In the genomic region with DNA sequence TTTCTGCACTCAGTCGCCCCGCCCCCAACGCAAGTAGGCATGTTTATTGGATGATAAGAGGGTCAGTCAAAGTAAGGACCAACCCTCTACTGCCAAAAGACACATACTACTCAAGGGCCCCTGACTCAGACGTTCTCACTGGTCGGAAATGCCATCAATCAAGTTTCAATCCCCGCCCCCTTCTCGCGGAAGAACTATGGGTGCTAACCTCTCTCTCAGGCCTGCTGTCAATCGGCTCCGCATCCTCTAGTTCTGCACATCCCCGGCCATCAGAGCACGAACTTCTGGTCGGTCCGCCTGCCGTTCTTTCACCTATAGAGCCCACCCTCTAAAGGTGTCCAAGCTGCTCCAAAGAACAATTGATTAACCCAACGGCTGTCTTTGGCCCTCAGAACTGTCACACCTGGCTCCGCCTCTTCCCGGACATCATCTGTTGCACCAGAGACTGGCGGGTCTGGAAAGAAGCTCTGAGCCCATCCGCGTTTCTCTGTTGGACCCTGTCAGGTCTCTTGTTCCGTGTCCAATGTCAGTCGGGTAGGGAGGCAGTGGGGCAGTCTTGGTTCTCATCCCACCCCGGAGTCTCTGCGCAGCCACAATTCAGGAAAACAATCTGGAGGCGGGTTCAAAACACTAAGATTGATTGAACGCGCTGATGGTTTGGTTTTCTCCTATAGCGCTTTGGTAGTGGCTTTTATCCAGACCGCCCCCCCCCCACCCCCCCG, we compare ENCODE assay signal across 8 cellular contexts. TPM values are rescaled to one million over a fixed set of nuclear protein-coding genes. Genes with fewer than 3 reads are reported as not detected.
DNase-seq lines count a peak whose midpoint lies in the region; ATAC-seq and TF ChIP-seq lines count a peak whose summit lies in the region.

No MANE protein-coding gene starts in this region.

- H3K4me1 ChIP-seq in PC-3 (ENCODE audit: insufficient read depth, low read length) (no peaks in the 10 kb centered on the region), esophagus muscularis mucosa (peaks cover 2 to 9% (median 7%) of the 10 kb centered on the region in 4 donors), muscle layer of duodenum (ENCODE audit: control insufficient read depth in 1 of 2, insufficient read depth in 2 of 2, low read length in 2 of 2) (no peaks in the 10 kb centered on the region)

- no peaks in the 10 kb centered on the region for H3K9me2 ChIP-seq in PC-3 (replicated peaks; ENCODE audit: low read length)

- 40% methylated on average over 31 of the region's 31 CpGs for WGBS in esophagus muscularis mucosa

- H3K4me3 ChIP-seq in Jurkat, Clone E6-1 (ENCODE audit: low read length): peak overlapping the region; percentile 73
- peak overlapping the region; percentile 77 for H3K4me3 ChIP-seq in PC-3 (ENCODE audit: low read length)
- H3K4me3 ChIP-seq in esophagus muscularis mucosa: peak overlapping the region; percentile 54 to 61 (median 60)
- H3K4me3 ChIP-seq in muscle layer of duodenum (ENCODE audit: low read depth in 1 of 2, low read length in 2 of 2): peak overlapping the region; percentile 63 to 86

- no peak for TF ChIP-seq CTCF in PC-3 (conservative IDR thresholded peaks at IDR 0.05; ENCODE audit: low read depth, low read length)
- TF ChIP-seq CTCF in esophagus muscularis mucosa (IDR thresholded peaks at IDR 0.05): no peak

- H3K27me3 ChIP-seq in PC-3 (ENCODE audit: low read length) (no peaks in the 10 kb centered on the region), esophagus muscularis mucosa (no peaks in the 10 kb centered on the region), muscle layer of duodenum (ENCODE audit: low read depth, low read length) (no peaks in the 10 kb centered on the region)

- H3K27ac ChIP-seq in PC-3 (ENCODE audit: low read length) (no peak overlapping the region), esophagus muscularis mucosa (replicated peaks in 1 of 4) (peak overlapping the region; percentile 80 to 86 (median 83)), muscle layer of duodenum (ENCODE audit: low read length) (peak overlapping the region; percentile 79)

- no peak for TF ChIP-seq EP300 in esophagus muscularis mucosa (IDR thresholded peaks at IDR 0.05)

- peak overlapping the region; percentile 79 for H3K4me2 ChIP-seq in PC-3 (ENCODE audit: low read length)

- H3F3A ChIP-seq in PC-3 (ENCODE audit: low read length, unreplicated experiment): no peaks in the 10 kb centered on the region

- no peak for TF ChIP-seq POLR2A in esophagus muscularis mucosa (IDR thresholded peaks at IDR 0.05; ENCODE audit: low read depth)

- H3K9me3 Mint-ChIP-seq in activated T-cell treated with anti-CD3 and anti-CD28 coated beads, Interleukin-2, amount 50 U/mL, for 4 hours: no peaks in the 10 kb centered on the region

- peak overlapping the region; percentile 62 for H3K9ac ChIP-seq in PC-3 (ENCODE audit: low read length)

- peak overlapping the region; percentile 95 for H2AFZ ChIP-seq in PC-3 (ENCODE audit: low read length)

- no peaks in the 10 kb centered on the region for H3K79me2 ChIP-seq in PC-3 (ENCODE audit: low read length)

- POLR2A ChIA-PET in PC-3 (lab: Charles Lee; ENCODE audit: unreplicated experiment): interaction anchor here (0.6 kb wide), 3 partner anchors 547 to 1672 kb away, joined by 3 to 6 read pairs (median 5); a partner anchor contains a TSS

- BruUV-seq in PC-3 (replicated peaks; lab: Mats Ljungman, UMichigan): TSS peak; percentile 80

- no peaks in the 10 kb centered on the region for H3K36me3 Mint-ChIP-seq in activated T-cell treated with anti-CD3 and anti-CD28 coated beads, Interleukin-2, amount 50 U/mL, for 4 hours (ENCODE audit: insufficient read depth)

- no peaks in the 10 kb centered on the region for H3K9me3 ChIP-seq in PC-3 (ENCODE audit: low read length)
- no peaks in the 10 kb centered on the region for H3K9me3 ChIP-seq in esophagus muscularis mucosa
- no peaks in the 10 kb centered on the region for H3K9me3 ChIP-seq in muscle layer of duodenum (ENCODE audit: control insufficient read depth in 1 of 2, low read length in 2 of 2)

- CTCF ChIA-PET in PC-3 (lab: Charles Lee): no interaction called here

- no peaks in the 10 kb centered on the region for H4K20me1 ChIP-seq in PC-3 (ENCODE audit: low read length)

- peak; percentile 97 for DNase-seq in DMS53 (lab: John Stamatoyannopoulos, UW)
- peak; percentile 95 for DNase-seq in Jurkat, Clone E6-1 (ENCODE audit: low read depth, low spot score)
- DNase-seq in PC-3: peak; percentile 96
- DNase-seq in activated T-cell treated with anti-CD3 and anti-CD28 coated beads, Interleukin-2, amount 50 U/mL, for 4 hours: peak; percentile 82
- DNase-seq in esophagus muscularis mucosa (ENCODE audit: extremely low spot score): peak; percentile 97
- DNase-seq in stimulated activated CD8-positive, alpha-beta memory T cell treated with anti-CD3 and anti-CD28 coated beads, Interleukin-7, amount 100 ng/mL, for 24 hours (ENCODE audit: low read depth): peak; percentile 69

- H3K36me3 ChIP-seq in PC-3 (ENCODE audit: low read depth, low read length) (no peaks in the 10 kb centered on the region), esophagus muscularis mucosa (no peaks in the 10 kb centered on the region), muscle layer of duodenum (ENCODE audit: control insufficient read depth in 1 of 2, insufficient read depth in 2 of 2, low read length in 2 of 2) (no peaks in the 10 kb centered on the region)

- ATAC-seq in GM21717 (IDR thresholded peaks at IDR 0.05; ENCODE audit: unreplicated experiment): peak; percentile 96
- ATAC-seq in PC-3: peak; percentile 99
- ATAC-seq in activated T-cell treated with anti-CD3 and anti-CD28 coated beads, Interleukin-2, amount 50 U/mL, for 4 hours: peak; percentile 99

- intact Hi-C loops in PC-3 (cut with micrococcal nuclease): no loop called here
- intact Hi-C loops in esophagus muscularis mucosa (cut with DNase I): no loop called here

- peak overlapping the region; percentile 97 for H3K4me3 Mint-ChIP-seq in activated T-cell treated with anti-CD3 and anti-CD28 coated beads, Interleukin-2, amount 50 U/mL, for 4 hours

- no peaks in the 10 kb centered on the region for H3K27me3 Mint-ChIP-seq in activated T-cell treated with anti-CD3 and anti-CD28 coated beads, Interleukin-2, amount 50 U/mL, for 4 hours (ENCODE audit: low read depth)

- peaks cover 3% of the 10 kb centered on the region for H3K4me1 Mint-ChIP-seq in activated T-cell treated with anti-CD3 and anti-CD28 coated beads, Interleukin-2, amount 50 U/mL, for 4 hours (ENCODE audit: low read depth)

RNA-seq across cellular contexts. Expression of a gene that starts 15.2 kb away (rescaled TPM):
- 211 TPM for polyA plus RNA-seq in Jurkat, Clone E6-1 (2012; ENCODE audit: insufficient read depth, insufficient read length)
- 164 and 258 TPM in 2 replicates for total RNA-seq in PC-3 (2014; rRNA removed)
- 100 to 1,000 TPM in 2 of 3 donors, 10 to 100 TPM in 1; 95.3 to 103 (median 100) TPM for total RNA-seq in activated T-cell treated with anti-CD3 and anti-CD28 coated beads, Interleukin-2, amount 50 U/mL, for 4 hours
- total RNA-seq in esophagus muscularis mucosa: 10 to 100 TPM; 58.3 to 87.5 (median 76.3) TPM

RNA-seq across cellular contexts. Expression of a gene that starts 15.7 kb away (rescaled TPM):
- polyA plus RNA-seq in Jurkat, Clone E6-1 (2012; ENCODE audit: insufficient read depth, insufficient read length): 65.6 TPM
- total RNA-seq in PC-3 (2014; rRNA removed): 71.5 and 87.0 TPM in 2 replicates
- total RNA-seq in activated T-cell treated with anti-CD3 and anti-CD28 coated beads, Interleukin-2, amount 50 U/mL, for 4 hours: 10 to 100 TPM; 77.7 to 83.4 (median 81.4) TPM
- 10 to 100 TPM; 25.3 to 38.4 (median 29.8) TPM for total RNA-seq in esophagus muscularis mucosa

RNA-seq across cellular contexts. Expression of a gene that starts 51.1 kb away (rescaled TPM):
- not detected for polyA plus RNA-seq in Jurkat, Clone E6-1 (2012; ENCODE audit: insufficient read depth, insufficient read length)
- total RNA-seq in PC-3 (2014; rRNA removed) (not detected in 2 replicates), esophagus muscularis mucosa (10 to 100 TPM in 1 of 4 donors, 1 to 10 TPM in 3; 6.1 to 10.8 (median 7.6) TPM)
- total RNA-seq in activated T-cell treated with anti-CD3 and anti-CD28 coated beads, Interleukin-2, amount 50 U/mL, for 4 hours: under 1 TPM; 0.11 to 0.15 (median 0.14) TPM
